ENCODE assay signal across 28 cellular contexts in the genomic region with DNA sequence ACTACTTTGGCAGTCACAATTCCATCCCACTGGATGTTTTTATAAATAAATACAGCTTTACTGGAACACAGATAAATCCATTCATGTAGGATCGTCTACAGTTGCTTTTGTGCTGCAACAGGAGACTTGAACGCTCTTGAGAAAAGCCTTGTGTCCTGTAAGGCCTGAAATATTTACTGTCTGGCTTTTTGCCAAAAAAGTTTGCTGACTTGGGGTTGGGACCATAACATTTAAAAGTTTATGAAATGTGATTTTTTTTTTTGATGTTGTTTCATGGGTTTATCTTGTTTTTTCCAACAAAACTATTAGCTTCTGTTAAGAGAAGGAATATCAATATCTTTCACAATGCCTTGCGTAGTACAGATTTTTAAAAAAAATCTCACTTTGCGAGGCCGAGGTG.
"Had no signal": no experiment of that assay in that cellular context is flagged by ENCODE, and none has a peak within 500 bp of the region (broad histone marks: within the 10 kb centered on the region; RNA-seq: fewer than 3 reads in every experiment).

No MANE protein-coding gene starts in this region.

- FAIRE-seq: colon, endometrium, endothelial cell of umbilical vein, frontal cortex had no signal

- H3K27me3 ChIP-seq: colonic mucosa, dorsolateral prefrontal cortex, esophagus muscularis mucosa, esophagus squamous epithelium, foreskin keratinocyte, gastrocnemius medialis, gastroesophageal sphincter, heart left ventricle, heart right ventricle had no signal

- H3K27ac ChIP-seq: colonic mucosa, coronary artery, dorsolateral prefrontal cortex, epithelial cell of prostate, esophagus muscularis mucosa, esophagus squamous epithelium, foreskin keratinocyte, gastrocnemius medialis, gastroesophageal sphincter, heart left ventricle, heart right ventricle had no signal

- ATAC-seq: effector memory CD8-positive, alpha-beta T cell; esophagus mucosa; foreskin keratinocyte; gastrocnemius medialis; gastroesophageal sphincter; heart left ventricle; heart right ventricle had no signal

- H3K4me1 ChIP-seq: colonic mucosa, esophagus muscularis mucosa, esophagus squamous epithelium, foreskin keratinocyte, gastrocnemius medialis, gastroesophageal sphincter, heart left ventricle, heart right ventricle had no signal

- H3K36me3 ChIP-seq: colonic mucosa, esophagus muscularis mucosa, esophagus squamous epithelium, gastrocnemius medialis, gastroesophageal sphincter, heart left ventricle, heart right ventricle had no signal

- H3K4me3 ChIP-seq: colonic mucosa, coronary artery, dorsolateral prefrontal cortex, esophagus muscularis mucosa, esophagus squamous epithelium, gastrocnemius medialis, gastroesophageal sphincter, heart left ventricle, heart right ventricle had no signal

- H3K9me3 ChIP-seq: colonic mucosa, esophagus squamous epithelium, gastrocnemius medialis had no signal

- DNase-seq: colonic mucosa; cortex of kidney; dermis blood vessel endothelial cell; dorsolateral prefrontal cortex; effector CD4-positive, alpha-beta T cell; effector CD8-positive, alpha-beta T cell; effector memory CD4-positive, alpha-beta T cell; effector memory CD8-positive, alpha-beta T cell; endodermal cell; erythroblast; esophagus squamous epithelium; foreskin fibroblast; foreskin keratinocyte; foreskin melanocyte; gastrocnemius medialis; glutamatergic neuron; head of caudate nucleus; heart left ventricle; heart right ventricle had no signal
